ENCODE assay signal across 21 cellular contexts in genomic region chr17:77636835-77637806, GRCh38.
DNase-seq lines count a peak whose midpoint lies in the region; ATAC-seq and TF ChIP-seq lines count a peak whose summit lies in the region.
"Had no signal": no experiment of that assay in that cellular context is flagged by ENCODE, and none has a peak within 500 bp of the region (broad histone marks: within the 10 kb centered on the region; RNA-seq: fewer than 3 reads in every experiment).

No MANE protein-coding gene starts in this region.

- H3K9ac ChIP-seq in endodermal cell (ENCODE audit: extremely low read depth, low read length, poor library complexity, severe bottlenecking), result no peak overlapping the region
- no peak overlapping the region for H3K9ac ChIP-seq in neuronal stem cell (ENCODE audit: low read depth, low read length, poor library complexity)

- H4K8ac ChIP-seq in neuronal stem cell (ENCODE audit: low read depth, low read length), result no peak overlapping the region

- H3K4me3 Mint-ChIP-seq in GM23338, result no peak overlapping the region
- H3K4me3 Mint-ChIP-seq in endodermal cell, result no peak overlapping the region
- H3K4me3 Mint-ChIP-seq: CD8-positive, alpha-beta memory T cell; IgD-negative memory B cell had no signal

- peak; percentile 40 for ATAC-seq in GM23338
- ATAC-seq: Right ventricle myocardium inferior had no signal

- H3K9me3 ChIP-seq in endodermal cell (ENCODE audit: control insufficient read depth, low read length) (no peaks in the 10 kb centered on the region), neuronal stem cell (replicated peaks in 1 of 2; ENCODE audit: control insufficient read depth in 2 of 2, insufficient read depth in 1 of 2, low read depth in 1 of 2, low read length in 2 of 2) (peaks cover 0 to 2% of the 10 kb centered on the region in 2 donors)

- H2BK12ac ChIP-seq in neuronal stem cell (ENCODE audit: low read length), result peak overlapping the region; percentile 64

- no peaks in the 10 kb centered on the region for H3K79me1 ChIP-seq in neuronal stem cell (ENCODE audit: low read depth, low read length)

- H3K4me3 ChIP-seq in GM23338 (no peak overlapping the region), endodermal cell (ENCODE audit: low read length) (no peak overlapping the region), neuronal stem cell (ENCODE audit: low read length in 2 of 2) (no peak overlapping the region)
- H3K4me3 ChIP-seq: SJSA1 had no signal

- H3K27ac ChIP-seq in GM23338 (ENCODE audit: low read depth), result no peak overlapping the region
- H3K27ac ChIP-seq in endodermal cell (ENCODE audit: low read depth, low read length), result no peak overlapping the region
- no peak overlapping the region for H3K27ac ChIP-seq in neuronal stem cell (replicated peaks; ENCODE audit: low read length)
- H3K27ac ChIP-seq: C4-2B, SJSA1 had no signal

- peak overlapping the region; percentile 63 for H3K18ac ChIP-seq in neuronal stem cell (ENCODE audit: low read length)

- H3K4me2 ChIP-seq in GM23338, result no peak overlapping the region
- H3K4me2 ChIP-seq in neuronal stem cell (ENCODE audit: insufficient read depth, low read length, poor library complexity, severe bottlenecking), result no peak overlapping the region

- no peak overlapping the region for H4K91ac ChIP-seq in neuronal stem cell (ENCODE audit: low read depth, low read length, poor library complexity)

- no peak overlapping the region for H3K4ac ChIP-seq in neuronal stem cell (ENCODE audit: low read length)

- DNase-seq in GM23338 (ENCODE audit: low spot score), result no peak
- DNase-seq in SK-N-DZ (ENCODE audit: low spot score), result peak; percentile 41
- DNase-seq in endodermal cell, result peak; percentile 53
- DNase-seq in neuronal stem cell (ENCODE audit: low spot score), result no peak
- DNase-seq in activated T-cell treated with anti-CD3 and anti-CD28 coated beads for 4 hours, result no peak
- DNase-seq in GF-D8 (lab: John Stamatoyannopoulos, UW), result no peak
- no peak for DNase-seq in NOMO-1 treated with dmso at 0.1 percent for 144 hours (lab: John Stamatoyannopoulos, UW; ENCODE audit: unreplicated experiment)
- DNase-seq: Calu3; CD8-positive, alpha-beta memory T cell; DMS153; MV-4-11; NCI-H1105 treated with DMSO at 0.1 percent for 48 hours; NCI-H1694; NCI-H2081; NCI-H446 treated with DMSO at 0.1 percent for 48 hours; NK-92 treated with Interleukin-12 subunit alpha and Interleukin-12 subunit beta, amount 100 ng/mL, for 24 hours; SW 1271 had no signal

- H3K36me3 Mint-ChIP-seq in GM23338 (ENCODE audit: low read depth) (no peaks in the 10 kb centered on the region), endodermal cell (ENCODE audit: low read depth) (no peaks in the 10 kb centered on the region)
- H3K36me3 Mint-ChIP-seq: IgD-negative memory B cell had no signal

- H4K20me1 ChIP-seq in GM23338 (replicated peaks; ENCODE audit: insufficient read depth), result no peaks in the 10 kb centered on the region

- peak overlapping the region; percentile 6 for H2BK120ac ChIP-seq in neuronal stem cell (ENCODE audit: low read depth, low read length)

- no peaks in the 10 kb centered on the region for H3F3A ChIP-seq in GM23338 (replicated peaks; ENCODE audit: low read depth)

- no peak overlapping the region for H2BK5ac ChIP-seq in neuronal stem cell (ENCODE audit: low read length)

- no peaks in the 10 kb centered on the region for H3K9me2 ChIP-seq in GM23338 (ENCODE audit: insufficient read depth)

- H3K79me2 ChIP-seq in GM23338 (replicated peaks; ENCODE audit: insufficient read depth), result no peaks in the 10 kb centered on the region

- H2AK5ac ChIP-seq in neuronal stem cell (ENCODE audit: low read depth, low read length), result peak overlapping the region; percentile 47

- WGBS in endodermal cell (ENCODE audit: insufficient coverage in 1 of 2, insufficient read length in 1 of 2), 2 experiments, result 84 to 87% methylated on average over 14 to 19 of the region's 19 CpGs
- WGBS in neuronal stem cell (ENCODE audit: extremely low coverage in 2 of 2, insufficient read length in 2 of 2, insufficient replicate concordance in 1 of 2), 2 donors, result no CpG with 5 or more reads among the region's 19 CpGs

- no peak overlapping the region for H3K23ac ChIP-seq in neuronal stem cell (ENCODE audit: low read depth, low read length, poor library complexity)

- no peak overlapping the region for H3K14ac ChIP-seq in neuronal stem cell (ENCODE audit: low read length)

- peaks cover 7% of the 10 kb centered on the region for H3K27me3 Mint-ChIP-seq in GM23338 (ENCODE audit: insufficient read depth, low read depth, poor library complexity)
- peaks cover 62% of the 10 kb centered on the region for H3K27me3 Mint-ChIP-seq in endodermal cell (ENCODE audit: insufficient read depth)

- H3K36me3 ChIP-seq in GM23338 (ENCODE audit: insufficient read depth) (no peaks in the 10 kb centered on the region), endodermal cell (ENCODE audit: control insufficient read depth, insufficient read depth, low read length) (no peaks in the 10 kb centered on the region), neuronal stem cell (replicated peaks in 1 of 2; ENCODE audit: control insufficient read depth in 2 of 2, insufficient read depth in 2 of 2, low read length in 2 of 2) (no peaks in the 10 kb centered on the region)
- H3K36me3 ChIP-seq: SJSA1 had no signal

- H3K4me1 ChIP-seq in GM23338 (ENCODE audit: insufficient read depth) (peaks cover 13% of the 10 kb centered on the region; the same call in 1 of the 2 replicates), endodermal cell (ENCODE audit: control insufficient read depth, insufficient read depth, low read length) (no peaks in the 10 kb centered on the region), neuronal stem cell (ENCODE audit: control insufficient read depth in 2 of 2, insufficient read depth in 1 of 2, low read depth in 1 of 2, low read length in 2 of 2) (peaks cover 12 to 27% of the 10 kb centered on the region in 2 donors)
- H3K4me1 ChIP-seq: SJSA1 had no signal

- no peaks in the 10 kb centered on the region for H3K9me3 Mint-ChIP-seq in GM23338
- no peaks in the 10 kb centered on the region for H3K9me3 Mint-ChIP-seq in endodermal cell
- H3K9me3 Mint-ChIP-seq: CD8-positive, alpha-beta memory T cell; IgD-negative memory B cell had no signal

- TF ChIP-seq CTCF in GM23338 (conservative IDR thresholded peaks at IDR 0.05; ENCODE audit: low read depth in 2 of 2) (no peak), endodermal cell (conservative IDR thresholded peaks at IDR 0.05) (no peak)

- H3K27me3 ChIP-seq in GM23338 (ENCODE audit: insufficient read depth) (no peaks in the 10 kb centered on the region), endodermal cell (ENCODE audit: control insufficient read depth, insufficient read depth, low read length, poor library complexity, severe bottlenecking) (peaks cover 27% of the 10 kb centered on the region), neuronal stem cell (ENCODE audit: control insufficient read depth in 3 of 3, insufficient read depth in 3 of 3, low read depth in 1 of 3, low read length in 3 of 3) (peaks cover 0 to 13% (median 0%) of the 10 kb centered on the region in 3 experiments)

- H2BK15ac ChIP-seq in neuronal stem cell (ENCODE audit: low read length), result peak overlapping the region; percentile 44

- H2AFZ ChIP-seq in GM23338 (no peak overlapping the region), neuronal stem cell (ENCODE audit: low read length) (no peak overlapping the region)

- H3K4me1 Mint-ChIP-seq in GM23338 (peaks cover 24% of the 10 kb centered on the region), endodermal cell (no peaks in the 10 kb centered on the region)
- H3K4me1 Mint-ChIP-seq: CD8-positive, alpha-beta memory T cell had no signal

- H3K27ac Mint-ChIP-seq in GM23338 (no peak overlapping the region), endodermal cell (no peak overlapping the region)
- H3K27ac Mint-ChIP-seq: IgD-negative memory B cell had no signal

TF ChIP-seq in GM23338, 12 proteins besides CTCF, POLR2A, EP300 and RAD21 (continues in another document):
- TF ChIP-seq JUNB (IDR thresholded peaks at IDR 0.05; ENCODE audit: unreplicated experiment) (no peak), STAT1 (IDR thresholded peaks at IDR 0.05; ENCODE audit: unreplicated experiment) (no peak), CREB1 (CRISPR knock-in tag; IDR thresholded peaks at IDR 0.05; ENCODE audit: low read depth) (no peak), ZNF331 (CRISPR knock-in tag; IDR thresholded peaks at IDR 0.05; ENCODE audit: low read depth) (no peak), EZH2phosphoT487 (IDR thresholded peaks at IDR 0.05; ENCODE audit: unreplicated experiment) (no peak)
- TF ChIP-seq, protein P1, sequence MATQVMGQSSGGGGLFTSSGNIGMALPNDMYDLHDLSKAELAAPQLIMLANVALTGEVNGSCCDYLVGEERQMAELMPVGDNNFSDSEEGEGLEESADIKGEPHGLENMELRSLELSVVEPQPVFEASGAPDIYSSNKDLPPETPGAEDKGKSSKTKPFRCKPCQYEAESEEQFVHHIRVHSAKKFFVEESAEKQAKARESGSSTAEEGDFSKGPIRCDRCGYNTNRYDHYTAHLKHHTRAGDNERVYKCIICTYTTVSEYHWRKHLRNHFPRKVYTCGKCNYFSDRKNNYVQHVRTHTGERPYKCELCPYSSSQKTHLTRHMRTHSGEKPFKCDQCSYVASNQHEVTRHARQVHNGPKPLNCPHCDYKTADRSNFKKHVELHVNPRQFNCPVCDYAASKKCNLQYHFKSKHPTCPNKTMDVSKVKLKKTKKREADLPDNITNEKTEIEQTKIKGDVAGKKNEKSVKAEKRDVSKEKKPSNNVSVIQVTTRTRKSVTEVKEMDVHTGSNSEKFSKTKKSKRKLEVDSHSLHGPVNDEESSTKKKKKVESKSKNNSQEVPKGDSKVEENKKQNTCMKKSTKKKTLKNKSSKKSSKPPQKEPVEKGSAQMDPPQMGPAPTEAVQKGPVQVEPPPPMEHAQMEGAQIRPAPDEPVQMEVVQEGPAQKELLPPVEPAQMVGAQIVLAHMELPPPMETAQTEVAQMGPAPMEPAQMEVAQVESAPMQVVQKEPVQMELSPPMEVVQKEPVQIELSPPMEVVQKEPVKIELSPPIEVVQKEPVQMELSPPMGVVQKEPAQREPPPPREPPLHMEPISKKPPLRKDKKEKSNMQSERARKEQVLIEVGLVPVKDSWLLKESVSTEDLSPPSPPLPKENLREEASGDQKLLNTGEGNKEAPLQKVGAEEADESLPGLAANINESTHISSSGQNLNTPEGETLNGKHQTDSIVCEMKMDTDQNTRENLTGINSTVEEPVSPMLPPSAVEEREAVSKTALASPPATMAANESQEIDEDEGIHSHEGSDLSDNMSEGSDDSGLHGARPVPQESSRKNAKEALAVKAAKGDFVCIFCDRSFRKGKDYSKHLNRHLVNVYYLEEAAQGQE (IDR thresholded peaks at IDR 0.05; ENCODE audit: unreplicated experiment), result no peak
- TF ChIP-seq, protein P2, sequence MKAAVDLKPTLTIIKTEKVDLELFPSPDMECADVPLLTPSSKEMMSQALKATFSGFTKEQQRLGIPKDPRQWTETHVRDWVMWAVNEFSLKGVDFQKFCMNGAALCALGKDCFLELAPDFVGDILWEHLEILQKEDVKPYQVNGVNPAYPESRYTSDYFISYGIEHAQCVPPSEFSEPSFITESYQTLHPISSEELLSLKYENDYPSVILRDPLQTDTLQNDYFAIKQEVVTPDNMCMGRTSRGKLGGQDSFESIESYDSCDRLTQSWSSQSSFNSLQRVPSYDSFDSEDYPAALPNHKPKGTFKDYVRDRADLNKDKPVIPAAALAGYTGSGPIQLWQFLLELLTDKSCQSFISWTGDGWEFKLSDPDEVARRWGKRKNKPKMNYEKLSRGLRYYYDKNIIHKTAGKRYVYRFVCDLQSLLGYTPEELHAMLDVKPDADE (IDR thresholded peaks at IDR 0.05), result no peak

Comparison
In these comparisons a context has a peak if more than half of its experiments do, and no peak if none do; other contexts are left out.
1. DNase-seq: peak in SK-N-DZ (single experiment) and endodermal cell (single experiment); none in GM23338 (single experiment), neuronal stem cell (single experiment), activated T-cell treated with anti-CD3 and anti-CD28 coated beads for 4 hours (single experiment), GF-D8 (single experiment) and NOMO-1 treated with dmso at 0.1 percent for 144 hours (single experiment).